ENCODE assay signal across 36 cellular contexts in the genomic region with DNA sequence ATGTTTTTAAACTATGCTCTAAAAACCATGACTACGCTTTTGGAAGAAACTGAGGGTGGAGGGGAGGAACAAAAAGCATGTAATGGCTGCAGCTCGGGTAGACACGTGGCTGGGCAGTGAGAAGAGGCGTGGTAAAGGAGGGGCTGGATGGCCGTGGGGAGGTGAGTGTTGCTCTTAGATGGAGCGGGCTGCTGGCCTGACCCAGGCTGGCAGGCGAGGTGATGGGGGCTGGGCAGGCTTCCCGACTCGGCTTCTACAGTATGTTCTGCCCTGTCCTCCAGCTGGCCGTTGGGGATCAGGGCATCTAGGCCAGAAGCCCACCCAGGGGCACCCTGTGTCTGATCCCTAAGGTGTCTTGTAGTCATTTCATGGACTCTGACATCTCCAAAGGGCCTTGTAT.
"Had no signal": no experiment of that assay in that cellular context is flagged by ENCODE, and none has a peak within 500 bp of the region (broad histone marks: within the 10 kb centered on the region; RNA-seq: fewer than 3 reads in every experiment).

No MANE protein-coding gene starts in this region.

- H3K9me3 ChIP-seq: adrenal gland, body of pancreas, esophagus muscularis mucosa, gastrocnemius medialis, heart left ventricle had no signal

- H3K27me3 Mint-ChIP-seq: activated CD4-positive, alpha-beta memory T cell treated with anti-CD3 and anti-CD28 coated beads for 36 hours; activated CD4-positive, alpha-beta T cell treated with anti-CD3 and anti-CD28 coated beads for 36 hours; activated CD4-positive, alpha-beta T cell treated with anti-CD3 and anti-CD28 coated beads, Interleukin-2, amount 10 ng/mL, durations not matched to agents 24 days and 14 days; activated CD8-positive, alpha-beta memory T cell treated with anti-CD3 and anti-CD28 coated beads, Interleukin-2, amount 10 ng/mL, durations not matched to agents 7 days and 5 days; activated naive CD4-positive, alpha-beta T cell treated with anti-CD3 and anti-CD28 coated beads, Interleukin-2, amount 50 U/mL, for 24 hours; activated naive CD8-positive, alpha-beta T cell treated with anti-CD3 and anti-CD28 coated beads for 36 hours; activated naive CD8-positive, alpha-beta T cell treated with anti-CD3 and anti-CD28 coated beads, Interleukin-2, amount 50 U/mL, for 24 hours; effector memory CD8-positive, alpha-beta T cell had no signal

- H3K9me3 Mint-ChIP-seq: activated CD4-positive, alpha-beta memory T cell treated with anti-CD3 and anti-CD28 coated beads for 36 hours; activated CD4-positive, alpha-beta T cell treated with anti-CD3 and anti-CD28 coated beads, Interleukin-2, amount 10 ng/mL, durations not matched to agents 24 days and 14 days; activated naive CD4-positive, alpha-beta T cell treated with anti-CD3 and anti-CD28 coated beads for 36 hours; activated naive CD4-positive, alpha-beta T cell treated with anti-CD3 and anti-CD28 coated beads, Interleukin-2, amount 50 U/mL, for 24 hours; activated naive CD8-positive, alpha-beta T cell treated with anti-CD3 and anti-CD28 coated beads for 36 hours; activated naive CD8-positive, alpha-beta T cell treated with anti-CD3 and anti-CD28 coated beads, Interleukin-2, amount 50 U/mL, for 24 hours; activated T-helper 1 cell treated with anti-CD3 and anti-CD28 coated beads, Interleukin-12 subunit alpha, Interleukin-12 subunit beta, Interleukin-2, Interleukin-4 antibody, amounts not matched to agents 30 ng/mL and 10 ng/mL and 1 ng/mL, durations not matched to agents 14 hours and 24 hours and 36 hours; activated T-helper 2 cell treated with anti-CD3 and anti-CD28 coated beads, Interferon-gamma antibody, Interleukin-2, Interleukin-4, amounts not matched to agents 10 μg/mL and 5 μg/mL and 100 μg/mL, durations not matched to agents 14 hours and 24 hours and 36 hours; effector memory CD8-positive, alpha-beta T cell; T-helper 1 cell treated with Interleukin-12 subunit alpha and Interleukin-12 subunit beta and Interleukin-4 antibody, amounts not matched to agents 30 μg/mL and 1 μg/mL, for 36 hours; T-helper 2 cell treated with Interferon-gamma antibody and Interleukin-4, amounts not matched to agents 5 μg/mL and 100 μg/mL, for 36 hours had no signal

- ATAC-seq: activated CD4-positive, alpha-beta T cell treated with anti-CD3 and anti-CD28 coated beads for 36 hours; activated CD8-positive, alpha-beta memory T cell treated with anti-CD3 and anti-CD28 coated beads, Interleukin-2, amount 10 ng/mL, durations not matched to agents 7 days and 5 days; activated CD8-positive, alpha-beta T cell treated with anti-CD3 and anti-CD28 coated beads, Interleukin-2, amount 10 ng/mL, durations not matched to agents 7 days and 5 days; activated naive CD8-positive, alpha-beta T cell treated with anti-CD3 and anti-CD28 coated beads, Interleukin-2, amount 50 U/mL, for 24 hours; body of pancreas; effector memory CD8-positive, alpha-beta T cell; foreskin keratinocyte; gastrocnemius medialis; heart left ventricle had no signal

- DNase-seq: activated CD4-positive, alpha-beta memory T cell treated with anti-CD3 and anti-CD28 coated beads for 36 hours; activated CD4-positive, alpha-beta T cell treated with anti-CD3 and anti-CD28 coated beads for 36 hours; activated CD4-positive, alpha-beta T cell treated with anti-CD3 and anti-CD28 coated beads, Interleukin-2, amount 10 ng/mL, durations not matched to agents 24 days and 14 days; activated CD4-positive, CD25-positive, alpha-beta regulatory T cell; activated CD4-positive, CD25-positive, alpha-beta regulatory T cell treated with anti-CD3 and anti-CD28 coated beads, Interleukin-2, amount 50 U/mL, for 72 hours; activated CD8-positive, alpha-beta memory T cell treated with anti-CD3 and anti-CD28 coated beads, Interleukin-2, amount 10 ng/mL, durations not matched to agents 7 days and 5 days; activated CD8-positive, alpha-beta memory T cell treated with anti-CD3 and anti-CD28 coated beads, Interleukin-2, amount 50 U/mL, for 4 hours; activated CD8-positive, alpha-beta T cell treated with anti-CD3 and anti-CD28 coated beads, Interleukin-2, amount 10 ng/mL, durations not matched to agents 7 days and 5 days; activated effector memory CD4-positive, alpha-beta T cell treated with anti-CD3 and anti-CD28 coated beads, Interleukin-2, amount 50 U/mL, for 16 hours; activated naive CD4-positive, alpha-beta T cell treated with anti-CD3 and anti-CD28 coated beads for 36 hours; activated naive CD8-positive, alpha-beta T cell treated with anti-CD3 and anti-CD28 coated beads for 36 hours; activated naive CD8-positive, alpha-beta T cell treated with anti-CD3 and anti-CD28 coated beads, Interleukin-2, amount 50 U/mL, for 24 hours; activated T-cell treated with anti-CD3 and anti-CD28 coated beads, Interleukin-2, amount 50 U/mL, for 1 hour; activated T-cell treated with anti-CD3 and anti-CD28 coated beads, Interleukin-2, amount 50 U/mL, for 48 hours; adrenal gland; amygdala; aorta; body of pancreas; caudate nucleus; cortex of kidney; dermis blood vessel endothelial cell; effector CD4-positive, alpha-beta T cell; effector memory CD8-positive, alpha-beta T cell; erythroblast; foreskin keratinocyte; gastrocnemius medialis; glutamatergic neuron; heart left ventricle; T1000 had no signal

- FAIRE-seq: colon had no signal

- H3K36me3 Mint-ChIP-seq: activated CD4-positive, alpha-beta memory T cell treated with anti-CD3 and anti-CD28 coated beads for 36 hours; activated CD8-positive, alpha-beta memory T cell treated with anti-CD3 and anti-CD28 coated beads, Interleukin-2, amount 10 ng/mL, durations not matched to agents 7 days and 5 days; activated naive CD4-positive, alpha-beta T cell treated with anti-CD3 and anti-CD28 coated beads, Interleukin-2, amount 50 U/mL, for 24 hours; activated naive CD8-positive, alpha-beta T cell treated with anti-CD3 and anti-CD28 coated beads for 36 hours had no signal

- H3K4me3 ChIP-seq: adrenal gland, body of pancreas, esophagus muscularis mucosa, gastrocnemius medialis, heart left ventricle had no signal

- H3K27ac Mint-ChIP-seq: activated CD4-positive, alpha-beta memory T cell treated with anti-CD3 and anti-CD28 coated beads for 36 hours; activated CD4-positive, alpha-beta T cell treated with anti-CD3 and anti-CD28 coated beads for 36 hours; activated CD4-positive, alpha-beta T cell treated with anti-CD3 and anti-CD28 coated beads, Interleukin-2, amount 10 ng/mL, durations not matched to agents 24 days and 14 days; activated CD8-positive, alpha-beta memory T cell treated with anti-CD3 and anti-CD28 coated beads, Interleukin-2, amount 10 ng/mL, durations not matched to agents 7 days and 5 days; activated CD8-positive, alpha-beta T cell treated with anti-CD3 and anti-CD28 coated beads, Interleukin-2, amount 10 ng/mL, durations not matched to agents 7 days and 5 days; activated naive CD4-positive, alpha-beta T cell treated with anti-CD3 and anti-CD28 coated beads for 36 hours; activated naive CD4-positive, alpha-beta T cell treated with anti-CD3 and anti-CD28 coated beads, Interleukin-2, amount 50 U/mL, for 24 hours; activated naive CD8-positive, alpha-beta T cell treated with anti-CD3 and anti-CD28 coated beads for 36 hours; activated naive CD8-positive, alpha-beta T cell treated with anti-CD3 and anti-CD28 coated beads, Interleukin-2, amount 50 U/mL, for 24 hours; activated T-helper 1 cell treated with anti-CD3 and anti-CD28 coated beads, Interleukin-12 subunit alpha, Interleukin-12 subunit beta, Interleukin-2, Interleukin-4 antibody, amounts not matched to agents 30 ng/mL and 10 ng/mL and 1 ng/mL, durations not matched to agents 14 hours and 24 hours and 36 hours; activated T-helper 2 cell treated with anti-CD3 and anti-CD28 coated beads, Interferon-gamma antibody, Interleukin-2, Interleukin-4, amounts not matched to agents 10 μg/mL and 5 μg/mL and 100 μg/mL, durations not matched to agents 14 hours and 24 hours and 36 hours; effector memory CD8-positive, alpha-beta T cell; T-helper 1 cell treated with Interleukin-12 subunit alpha and Interleukin-12 subunit beta and Interleukin-4 antibody, amounts not matched to agents 30 μg/mL and 1 μg/mL, for 36 hours; T-helper 2 cell treated with Interferon-gamma antibody and Interleukin-4, amounts not matched to agents 5 μg/mL and 100 μg/mL, for 36 hours had no signal

- H3K27me3 ChIP-seq: body of pancreas, esophagus muscularis mucosa, foreskin keratinocyte, gastrocnemius medialis had no signal

- H3K4me1 Mint-ChIP-seq: activated CD4-positive, alpha-beta T cell treated with anti-CD3 and anti-CD28 coated beads for 36 hours; activated CD4-positive, alpha-beta T cell treated with anti-CD3 and anti-CD28 coated beads, Interleukin-2, amount 10 ng/mL, durations not matched to agents 24 days and 14 days; activated CD8-positive, alpha-beta memory T cell treated with anti-CD3 and anti-CD28 coated beads, Interleukin-2, amount 10 ng/mL, durations not matched to agents 7 days and 5 days; activated naive CD8-positive, alpha-beta T cell treated with anti-CD3 and anti-CD28 coated beads for 36 hours; activated naive CD8-positive, alpha-beta T cell treated with anti-CD3 and anti-CD28 coated beads, Interleukin-2, amount 50 U/mL, for 24 hours had no signal

- H3K4me3 Mint-ChIP-seq: activated CD4-positive, alpha-beta memory T cell treated with anti-CD3 and anti-CD28 coated beads for 36 hours; activated CD4-positive, alpha-beta T cell treated with anti-CD3 and anti-CD28 coated beads for 36 hours; activated CD4-positive, alpha-beta T cell treated with anti-CD3 and anti-CD28 coated beads, Interleukin-2, amount 10 ng/mL, durations not matched to agents 24 days and 14 days; activated CD8-positive, alpha-beta memory T cell treated with anti-CD3 and anti-CD28 coated beads, Interleukin-2, amount 10 ng/mL, durations not matched to agents 7 days and 5 days; activated CD8-positive, alpha-beta T cell treated with anti-CD3 and anti-CD28 coated beads, Interleukin-2, amount 10 ng/mL, durations not matched to agents 7 days and 5 days; activated naive CD4-positive, alpha-beta T cell treated with anti-CD3 and anti-CD28 coated beads for 36 hours; activated naive CD4-positive, alpha-beta T cell treated with anti-CD3 and anti-CD28 coated beads, Interleukin-2, amount 50 U/mL, for 24 hours; activated naive CD8-positive, alpha-beta T cell treated with anti-CD3 and anti-CD28 coated beads for 36 hours; activated naive CD8-positive, alpha-beta T cell treated with anti-CD3 and anti-CD28 coated beads, Interleukin-2, amount 50 U/mL, for 24 hours; activated T-helper 1 cell treated with anti-CD3 and anti-CD28 coated beads, Interleukin-12 subunit alpha, Interleukin-12 subunit beta, Interleukin-2, Interleukin-4 antibody, amounts not matched to agents 30 ng/mL and 10 ng/mL and 1 ng/mL, durations not matched to agents 14 hours and 24 hours and 36 hours; effector memory CD8-positive, alpha-beta T cell; T-helper 1 cell treated with Interleukin-12 subunit alpha and Interleukin-12 subunit beta and Interleukin-4 antibody, amounts not matched to agents 30 μg/mL and 1 μg/mL, for 36 hours; T-helper 2 cell treated with Interferon-gamma antibody and Interleukin-4, amounts not matched to agents 5 μg/mL and 100 μg/mL, for 36 hours had no signal

- H3K36me3 ChIP-seq: adrenal gland, esophagus muscularis mucosa, gastrocnemius medialis, heart left ventricle had no signal

- H3K27ac ChIP-seq: adrenal gland, body of pancreas, esophagus muscularis mucosa, foreskin keratinocyte, gastrocnemius medialis, heart left ventricle had no signal

- H3K4me1 ChIP-seq: adrenal gland, body of pancreas, esophagus muscularis mucosa, foreskin keratinocyte, gastrocnemius medialis, heart left ventricle had no signal
